ENCODE assay signal across 1 cellular context in the genomic region with DNA sequence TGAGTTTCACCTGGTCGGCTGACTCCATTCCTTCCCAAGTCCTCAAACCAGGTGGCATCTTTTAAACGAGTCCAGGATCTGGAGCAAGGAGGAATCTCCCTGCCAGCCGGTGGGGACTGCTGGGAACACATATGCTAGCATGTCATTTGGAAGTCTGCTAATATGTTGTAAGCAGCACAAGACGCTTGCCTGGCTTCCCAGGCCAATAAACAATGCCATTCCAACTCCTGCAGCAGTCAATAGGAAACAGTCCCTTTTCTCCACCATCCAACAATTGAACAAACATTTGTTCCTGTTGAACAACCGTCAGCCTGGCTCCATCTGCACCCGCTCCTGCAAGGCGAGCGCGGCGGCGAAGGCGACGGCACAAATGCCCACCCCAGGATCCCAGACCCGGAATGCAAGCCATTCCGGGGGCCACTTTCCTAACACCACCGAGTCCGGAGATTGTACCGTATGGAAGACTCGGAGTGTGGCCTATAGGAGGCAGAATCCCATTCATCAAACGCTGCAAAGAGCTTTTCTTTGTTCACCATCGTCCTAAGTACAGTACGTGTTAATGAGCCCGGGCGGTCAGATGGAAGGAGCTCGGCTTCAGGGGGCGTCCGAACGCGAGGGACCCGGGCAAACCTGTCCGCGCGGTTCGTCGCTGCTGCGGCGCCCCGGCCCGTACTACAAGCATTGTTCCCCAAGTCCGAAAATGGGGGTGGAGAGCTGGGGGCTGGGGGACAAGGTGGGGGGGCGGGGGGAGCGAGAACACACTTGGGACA.
TF ChIP-seq lines count a peak whose summit lies in the region.

No MANE protein-coding gene starts in this region.

TF ChIP-seq in K562, 482 proteins besides CTCF, POLR2A, EP300 and RAD21:
- no peak for TF ChIP-seq PHF20 (IDR thresholded peaks at IDR 0.05; ENCODE audit: partially characterized antibody)
- TF ChIP-seq FOXK2 (conservative IDR thresholded peaks at IDR 0.05 in 1 of 2, IDR thresholded peaks at IDR 0.05 in 1 of 2; ENCODE audit: low read depth in 2 of 2) = no peak
- no peak for TF ChIP-seq IRF2 (CRISPR knock-in tag; IDR thresholded peaks at IDR 0.05)
- TF ChIP-seq PHF8 (IDR thresholded peaks at IDR 0.05; ENCODE audit: borderline replicate concordance, low read length) = 0 out of 2 replicates have a peak, but pooled peaks have one; percentile 7
- no peak for TF ChIP-seq ZNF764 (CRISPR knock-in tag; IDR thresholded peaks at IDR 0.05; ENCODE audit: low read depth)
- TF ChIP-seq CREM (IDR thresholded peaks at IDR 0.05; ENCODE audit: low read depth) = 0 out of 2 replicates have a peak, but pooled peaks have one; percentile 5
- TF ChIP-seq KLF10 (CRISPR knock-in tag; IDR thresholded peaks at IDR 0.05) = no peak
- no peak for TF ChIP-seq ELF2 (CRISPR knock-in tag; IDR thresholded peaks at IDR 0.05)
- no peak for TF ChIP-seq ZNF124 (CRISPR knock-in tag; IDR thresholded peaks at IDR 0.05)
- TF ChIP-seq TAF1 (IDR thresholded peaks at IDR 0.05; ENCODE audit: control insufficient read depth, extremely low read depth, insufficient read depth, low read length, severe bottlenecking) = peak; percentile 24
- TF ChIP-seq, protein P1, sequence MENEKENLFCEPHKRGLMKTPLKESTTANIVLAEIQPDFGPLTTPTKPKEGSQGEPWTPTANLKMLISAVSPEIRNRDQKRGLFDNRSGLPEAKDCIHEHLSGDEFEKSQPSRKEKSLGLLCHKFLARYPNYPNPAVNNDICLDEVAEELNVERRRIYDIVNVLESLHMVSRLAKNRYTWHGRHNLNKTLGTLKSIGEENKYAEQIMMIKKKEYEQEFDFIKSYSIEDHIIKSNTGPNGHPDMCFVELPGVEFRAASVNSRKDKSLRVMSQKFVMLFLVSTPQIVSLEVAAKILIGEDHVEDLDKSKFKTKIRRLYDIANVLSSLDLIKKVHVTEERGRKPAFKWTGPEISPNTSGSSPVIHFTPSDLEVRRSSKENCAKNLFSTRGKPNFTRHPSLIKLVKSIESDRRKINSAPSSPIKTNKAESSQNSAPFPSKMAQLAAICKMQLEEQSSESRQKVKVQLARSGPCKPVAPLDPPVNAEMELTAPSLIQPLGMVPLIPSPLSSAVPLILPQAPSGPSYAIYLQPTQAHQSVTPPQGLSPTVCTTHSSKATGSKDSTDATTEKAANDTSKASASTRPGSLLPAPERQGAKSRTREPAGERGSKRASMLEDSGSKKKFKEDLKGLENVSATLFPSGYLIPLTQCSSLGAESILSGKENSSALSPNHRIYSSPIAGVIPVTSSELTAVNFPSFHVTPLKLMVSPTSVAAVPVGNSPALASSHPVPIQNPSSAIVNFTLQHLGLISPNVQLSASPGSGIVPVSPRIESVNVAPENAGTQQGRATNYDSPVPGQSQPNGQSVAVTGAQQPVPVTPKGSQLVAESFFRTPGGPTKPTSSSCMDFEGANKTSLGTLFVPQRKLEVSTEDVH (IDR thresholded peaks at IDR 0.05; ENCODE audit: low read depth, partially characterized antibody) = no peak
- no peak for TF ChIP-seq CBX8 (IDR thresholded peaks at IDR 0.05; ENCODE audit: borderline replicate concordance, extremely low read depth, low read depth, low read length, poor library complexity, severe bottlenecking)
- TF ChIP-seq JUND (IDR thresholded peaks at IDR 0.05; ENCODE audit: borderline replicate concordance, low read depth, low read length) = no peak
- TF ChIP-seq JUND (tag; IDR thresholded peaks at IDR 0.05; ENCODE audit: borderline replicate concordance, low read depth, low read length) = no peak
- TF ChIP-seq, protein P2, sequence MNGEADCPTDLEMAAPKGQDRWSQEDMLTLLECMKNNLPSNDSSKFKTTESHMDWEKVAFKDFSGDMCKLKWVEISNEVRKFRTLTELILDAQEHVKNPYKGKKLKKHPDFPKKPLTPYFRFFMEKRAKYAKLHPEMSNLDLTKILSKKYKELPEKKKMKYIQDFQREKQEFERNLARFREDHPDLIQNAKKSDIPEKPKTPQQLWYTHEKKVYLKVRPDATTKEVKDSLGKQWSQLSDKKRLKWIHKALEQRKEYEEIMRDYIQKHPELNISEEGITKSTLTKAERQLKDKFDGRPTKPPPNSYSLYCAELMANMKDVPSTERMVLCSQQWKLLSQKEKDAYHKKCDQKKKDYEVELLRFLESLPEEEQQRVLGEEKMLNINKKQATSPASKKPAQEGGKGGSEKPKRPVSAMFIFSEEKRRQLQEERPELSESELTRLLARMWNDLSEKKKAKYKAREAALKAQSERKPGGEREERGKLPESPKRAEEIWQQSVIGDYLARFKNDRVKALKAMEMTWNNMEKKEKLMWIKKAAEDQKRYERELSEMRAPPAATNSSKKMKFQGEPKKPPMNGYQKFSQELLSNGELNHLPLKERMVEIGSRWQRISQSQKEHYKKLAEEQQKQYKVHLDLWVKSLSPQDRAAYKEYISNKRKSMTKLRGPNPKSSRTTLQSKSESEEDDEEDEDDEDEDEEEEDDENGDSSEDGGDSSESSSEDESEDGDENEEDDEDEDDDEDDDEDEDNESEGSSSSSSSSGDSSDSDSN (IDR thresholded peaks at IDR 0.05; ENCODE audit: borderline replicate concordance in 1 of 2, low read depth in 2 of 2, low read length in 2 of 2) = peak; percentile 26 to 46; a peak in 2 of 4 replicates
- TF ChIP-seq ZKSCAN8 (CRISPR knock-in tag; IDR thresholded peaks at IDR 0.05) = no peak
- no peak for TF ChIP-seq LEF1 (IDR thresholded peaks at IDR 0.05)
- TF ChIP-seq ZEB2 (IDR thresholded peaks at IDR 0.05) = no peak
- 0 out of 2 replicates have a peak, but pooled peaks have one; percentile 27 for TF ChIP-seq ZFX (CRISPR knock-in tag; IDR thresholded peaks at IDR 0.05)
- peak; percentile 56 for TF ChIP-seq RBBP5 (IDR thresholded peaks at IDR 0.05; ENCODE audit: borderline replicate concordance, insufficient read depth, low read length, poor library complexity, severe bottlenecking)
- TF ChIP-seq THRAP3 (IDR thresholded peaks at IDR 0.05; ENCODE audit: borderline replicate concordance) = no peak
- TF ChIP-seq MYC (IDR thresholded peaks at IDR 0.05; ENCODE audit: low read depth, low read length) = peak; percentile 9; the same call in 1 of the 2 replicates
- TF ChIP-seq MYC (CRISPR knock-in tag; IDR thresholded peaks at IDR 0.05; ENCODE audit: borderline replicate concordance, low read depth) = no peak
- no peak for TF ChIP-seq HLTF (IDR thresholded peaks at IDR 0.05)
